In genomic region chr3:126883241-126883640, GRCh38 we compare ENCODE assay signal across 16 cellular contexts.
DNase-seq lines count a peak whose midpoint lies in the region; ATAC-seq and TF ChIP-seq lines count a peak whose summit lies in the region.
"Had no signal": no experiment of that assay in that cellular context is flagged by ENCODE, and none has a peak within 500 bp of the region (broad histone marks: within the 10 kb centered on the region; RNA-seq: fewer than 3 reads in every experiment).

No MANE protein-coding gene starts in this region.

- peaks cover 8% of the 10 kb centered on the region for H3F3A ChIP-seq in SK-N-SH (replicated peaks; ENCODE audit: insufficient read depth)

- no peaks in the 10 kb centered on the region for H4K20me1 ChIP-seq in SK-N-SH (ENCODE audit: insufficient read depth)
- H4K20me1 ChIP-seq in hepatocyte (ENCODE audit: insufficient read depth, poor library complexity, severe bottlenecking), result no peaks in the 10 kb centered on the region

- H3K4me3 ChIP-seq in SK-N-SH (ENCODE audit: low read depth in 2 of 2, low read length in 1 of 2) (no peak overlapping the region), adrenal gland (no peak overlapping the region), hepatocyte (no peak overlapping the region)
- H3K4me3 ChIP-seq: tibial artery had no signal

- TF ChIP-seq RAD21 in SK-N-SH (IDR thresholded peaks at IDR 0.05; ENCODE audit: low read length), result no peak

- no peak for DNase-seq in SK-N-SH
- DNase-seq in adrenal gland, result peak in 5 of 7 donors; percentile 25 to 67 (median 32)
- no peak for DNase-seq in Right ventricle myocardium superior
- DNase-seq in activated CD8-positive, alpha-beta memory T cell treated with anti-CD3 and anti-CD28 coated beads for 24 hours, result no peak
- DNase-seq in AG08396 (ENCODE audit: low spot score), result no peak
- DNase-seq in GM19240 (ENCODE audit: insufficient read length, low spot score), result no peak
- no peak for DNase-seq in hepatocyte (ENCODE audit: low spot score)
- DNase-seq: 8988T; activated CD4-positive, alpha-beta T cell treated with anti-CD3 and anti-CD28 coated beads for 36 hours; activated naive CD4-positive, alpha-beta T cell treated with anti-CD3 and anti-CD28 coated beads, Interleukin-2, amount 10 ng/mL, durations not matched to agents 7 days and 5 days; CD4-positive, alpha-beta memory T cell; midbrain; stimulated activated CD4-positive, alpha-beta T cell treated with anti-CD3 and anti-CD28 coated beads, Interleukin-4, amount 100 ng/mL, for 4 hours had no signal

- H3K9me2 ChIP-seq in SK-N-SH (no peaks in the 10 kb centered on the region), hepatocyte (replicated peaks; ENCODE audit: insufficient read depth) (no peaks in the 10 kb centered on the region)

- H3K9me3 ChIP-seq in SK-N-SH (no peaks in the 10 kb centered on the region), adrenal gland (replicated peaks in 1 of 3) (no peaks in the 10 kb centered on the region), hepatocyte (ENCODE audit: low read depth) (no peaks in the 10 kb centered on the region)
- H3K9me3 ChIP-seq: tibial artery had no signal

- no peak overlapping the region for H3K4me2 ChIP-seq in SK-N-SH
- H3K4me2 ChIP-seq in hepatocyte, result no peak overlapping the region

- intact Hi-C loops in adrenal gland (cut with DNase I) (no loop called here), Right ventricle myocardium superior (cut with DNase I) (no loop called here)

- H3K4me1 ChIP-seq in SK-N-SH (ENCODE audit: control insufficient read depth in 1 of 2, insufficient read depth in 2 of 2, low read depth in 1 of 2, low read length in 1 of 2), result peaks cover 9 to 35% of the 10 kb centered on the region in 2 experiments
- H3K4me1 ChIP-seq in adrenal gland (replicated peaks in 1 of 2), result peaks cover 0 to 12% of the 10 kb centered on the region in 2 donors
- H3K4me1 ChIP-seq in hepatocyte (ENCODE audit: insufficient read depth), result peaks cover 3% of the 10 kb centered on the region
- H3K4me1 ChIP-seq: tibial artery had no signal

- H3K27me3 ChIP-seq in SK-N-SH (ENCODE audit: insufficient read depth) (no peaks in the 10 kb centered on the region), adrenal gland (no peaks in the 10 kb centered on the region), hepatocyte (no peaks in the 10 kb centered on the region)
- H3K27me3 ChIP-seq: tibial artery had no signal

- TF ChIP-seq CTCF in SK-N-SH (IDR thresholded peaks at IDR 0.05) (no peak), adrenal gland (IDR thresholded peaks at IDR 0.05) (no peak), hepatocyte (IDR thresholded peaks at IDR 0.05; ENCODE audit: poor library complexity) (no peak)

- no peak for ATAC-seq in SK-N-SH treated with all-trans-retinoic acid at 6 μM for 48 hours
- peak; percentile 42 for ATAC-seq in Right ventricle myocardium superior (ENCODE audit: poor library complexity)
- ATAC-seq: activated CD4-positive, alpha-beta T cell treated with anti-CD3 and anti-CD28 coated beads for 36 hours had no signal

- 88% methylated on average over 6 of the region's 7 CpGs for WGBS in SK-N-SH (ENCODE audit: low lambda C conversion rate)
- WGBS in adrenal gland, 4 donors, result 87 to 96% (median 91%) methylated on average over 7 of the region's 7 CpGs
- WGBS in hepatocyte (ENCODE audit: low lambda C conversion rate, missing lambda C conversion rate), result 86% methylated on average over 7 of the region's 7 CpGs

- H3K27ac ChIP-seq in SK-N-SH (ENCODE audit: low read depth in 2 of 2, low read length in 1 of 2), result no peak overlapping the region
- no peak overlapping the region for H3K27ac ChIP-seq in adrenal gland
- H3K27ac ChIP-seq in hepatocyte, result no peak overlapping the region
- H3K27ac ChIP-seq: RWPE1, tibial artery had no signal

- H3K79me2 ChIP-seq in SK-N-SH (ENCODE audit: insufficient read depth) (no peaks in the 10 kb centered on the region), hepatocyte (no peaks in the 10 kb centered on the region)

- no peak overlapping the region for H3K9ac ChIP-seq in SK-N-SH

- POLR2A ChIA-PET in SK-N-SH (lab: Yijun Ruan, JAX), result no interaction called here

- H3K36me3 ChIP-seq in SK-N-SH (replicated peaks in 1 of 2; ENCODE audit: control insufficient read depth in 1 of 2, insufficient read depth in 2 of 2, low read length in 1 of 2), result no peaks in the 10 kb centered on the region
- no peaks in the 10 kb centered on the region for H3K36me3 ChIP-seq in adrenal gland (replicated peaks in 1 of 2)
- no peaks in the 10 kb centered on the region for H3K36me3 ChIP-seq in hepatocyte (replicated peaks; ENCODE audit: insufficient read depth, low read depth)
- H3K36me3 ChIP-seq: tibial artery had no signal

- H2AFZ ChIP-seq in SK-N-SH (ENCODE audit: low read depth), result no peak overlapping the region
- no peak overlapping the region for H2AFZ ChIP-seq in hepatocyte

- TF ChIP-seq POLR2A in adrenal gland (IDR thresholded peaks at IDR 0.05), result no peak

- no peak for TF ChIP-seq EP300 in SK-N-SH (IDR thresholded peaks at IDR 0.05; ENCODE audit: borderline replicate concordance in 1 of 2, low read depth in 1 of 2, low read length in 1 of 2)

- CTCF ChIA-PET in SK-N-SH (lab: Yijun Ruan, JAX), result no interaction called here

TF ChIP-seq in SK-N-SH, 30 proteins besides CTCF, POLR2A, EP300 and RAD21 (continues in another document):
- TF ChIP-seq MXI1 (IDR thresholded peaks at IDR 0.05; ENCODE audit: low read depth, low read length) (no peak), TEAD4 (IDR thresholded peaks at IDR 0.05; ENCODE audit: borderline replicate concordance, insufficient read depth) (no peak), GABPA (IDR thresholded peaks at IDR 0.05; ENCODE audit: low read depth) (no peak), YY1 (IDR thresholded peaks at IDR 0.05; ENCODE audit: low read depth) (no peak), EZH2phosphoT487 (IDR thresholded peaks at IDR 0.05; ENCODE audit: borderline replicate concordance, low read depth) (no peak), TAF1 (IDR thresholded peaks at IDR 0.05; ENCODE audit: borderline replicate concordance, low read depth, low read length) (no peak), TCF12 (IDR thresholded peaks at IDR 0.05) (peak; percentile 52; the same call in 1 of the 2 replicates), FOSL2 (IDR thresholded peaks at IDR 0.05; ENCODE audit: borderline replicate concordance, low read depth) (peak; percentile 5; the same call in 1 of the 2 replicates)

TF ChIP-seq in SK-N-SH treated with all-trans-retinoic acid at 6 μM for 48 hours, 23 proteins besides CTCF, POLR2A, EP300 and RAD21:
- TF ChIP-seq ZFP30 (CRISPR knock-in tag; IDR thresholded peaks at IDR 0.05), result no peak

Comparison
In these comparisons a context has a peak if more than half of its experiments do, and no peak if none do; other contexts are left out.
1. DNase-seq: peak in adrenal gland (5 of 7); none in SK-N-SH (single experiment), Right ventricle myocardium superior (single experiment), activated CD8-positive, alpha-beta memory T cell treated with anti-CD3 and anti-CD28 coated beads for 24 hours (single experiment), AG08396 (single experiment), GM19240 (single experiment) and hepatocyte (single experiment).